Comparison of ENCODE assay signal across 9 cellular contexts in the genomic region with DNA sequence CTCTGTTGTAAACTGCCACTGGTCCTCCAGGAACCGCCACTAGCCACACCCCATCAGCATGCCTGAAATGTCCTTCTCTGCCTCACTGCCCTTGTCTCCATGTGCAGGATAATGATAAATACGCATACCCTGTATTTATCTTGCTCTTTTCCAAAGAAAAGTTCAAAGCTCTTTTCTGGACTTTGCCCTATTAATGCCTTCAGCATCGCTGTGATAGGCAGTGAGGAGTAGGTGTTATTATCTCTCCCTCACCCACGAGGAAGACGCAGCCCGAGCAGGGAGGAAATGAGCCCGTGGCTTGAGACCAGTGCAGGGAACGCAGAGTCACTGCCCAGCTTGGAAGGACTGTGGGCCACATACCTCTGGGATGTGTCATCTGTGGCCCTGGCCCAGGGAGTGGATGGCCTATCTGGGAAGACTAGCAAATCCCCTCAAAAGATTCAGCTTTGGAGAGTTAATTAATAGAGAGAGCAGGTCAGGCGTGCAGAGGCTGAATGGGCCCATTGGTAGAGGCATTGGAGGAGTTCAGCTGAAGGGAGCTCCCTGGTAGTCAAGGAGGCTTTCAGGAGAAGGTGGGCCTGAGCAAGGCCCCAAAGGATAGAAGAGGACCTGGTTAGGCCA. TPM values are rescaled to one million over a fixed set of nuclear protein-coding genes. Genes with fewer than 3 reads are reported as not detected.
DNase-seq lines count a peak whose midpoint lies in the region; ATAC-seq and TF ChIP-seq lines count a peak whose summit lies in the region.
"Had no signal": no experiment of that assay in that cellular context is flagged by ENCODE, and none has a peak within 500 bp of the region (broad histone marks: within the 10 kb centered on the region; RNA-seq: fewer than 3 reads in every experiment).

No MANE protein-coding gene starts in this region.

- no peak overlapping the region for H3K4me2 ChIP-seq in GM23338

- H3F3A ChIP-seq in GM23338 (replicated peaks; ENCODE audit: low read depth): no peaks in the 10 kb centered on the region

- H3K27me3 Mint-ChIP-seq in GM23338 (ENCODE audit: insufficient read depth, low read depth, poor library complexity): peaks cover 6% of the 10 kb centered on the region
- H3K27me3 Mint-ChIP-seq in glutamatergic neuron (ENCODE audit: unreplicated experiment): peaks cover 2% of the 10 kb centered on the region

- H3K36me3 Mint-ChIP-seq in GM23338 (ENCODE audit: low read depth): peaks cover 23% of the 10 kb centered on the region
- H3K36me3 Mint-ChIP-seq in glutamatergic neuron (ENCODE audit: unreplicated experiment): peaks cover 5% of the 10 kb centered on the region

- H3K27ac ChIP-seq in GM23338 (ENCODE audit: low read depth): no peak overlapping the region
- peak overlapping the region in 15 of 21 experiments; percentile 0 to 76 (median 30) for H3K27ac ChIP-seq in skin epidermis
- H3K27ac ChIP-seq in effector memory CD4-positive, alpha-beta T cell (ENCODE audit: insufficient read depth, low read length, poor library complexity, severe bottlenecking): no peak overlapping the region
- H3K27ac ChIP-seq: HL-60 had no signal

- no peaks in the 10 kb centered on the region; the same call in 1 of the 2 replicates for H4K20me1 ChIP-seq in GM23338 (replicated peaks; ENCODE audit: insufficient read depth)

- H3K27ac Mint-ChIP-seq in GM23338: peak overlapping the region; percentile 63
- H3K27ac Mint-ChIP-seq in glutamatergic neuron (ENCODE audit: unreplicated experiment): no peak overlapping the region

- H3K4me3 ChIP-seq in GM23338 (no peak overlapping the region), WI38 (ENCODE audit: low read depth, low read length) (0 out of 2 replicates have a peak overlapping the region, but pooled peaks have one; percentile 11), skin epidermis (no peak overlapping the region)
- no peak overlapping the region for H3K4me3 ChIP-seq in effector memory CD4-positive, alpha-beta T cell (ENCODE audit: insufficient read depth, low read depth, low read length, poor library complexity, severe bottlenecking)

- no peaks in the 10 kb centered on the region for H3K36me3 ChIP-seq in GM23338 (ENCODE audit: insufficient read depth)
- H3K36me3 ChIP-seq in effector memory CD4-positive, alpha-beta T cell (ENCODE audit: control insufficient read depth, insufficient read depth, low read length): peaks cover 80% of the 10 kb centered on the region

- H3K9me2 ChIP-seq in GM23338 (ENCODE audit: insufficient read depth): no peaks in the 10 kb centered on the region

- peak; percentile 41; the same call in 2 of the 3 replicates for ATAC-seq in GM23338
- no peak for ATAC-seq in GM19452 (IDR thresholded peaks at IDR 0.05; ENCODE audit: unreplicated experiment)

- DNase-seq in GM23338 (ENCODE audit: low spot score) (no peak), hepatic stellate cell (ENCODE audit: low spot score) (peak; percentile 96), KBM-7 (no peak), glutamatergic neuron (no peak)
- DNase-seq in effector memory CD4-positive, alpha-beta T cell: no peak

- H3K9me3 Mint-ChIP-seq in GM23338 (no peaks in the 10 kb centered on the region; the same call in 2 of the 3 replicates), glutamatergic neuron (ENCODE audit: unreplicated experiment) (no peaks in the 10 kb centered on the region)

- H3K4me1 ChIP-seq in GM23338 (ENCODE audit: insufficient read depth): peaks cover 12% of the 10 kb centered on the region
- no peaks in the 10 kb centered on the region for H3K4me1 ChIP-seq in effector memory CD4-positive, alpha-beta T cell (ENCODE audit: control insufficient read depth, insufficient read depth, low read length, poor library complexity, severe bottlenecking)

- no peaks in the 10 kb centered on the region for H3K79me2 ChIP-seq in GM23338 (replicated peaks; ENCODE audit: insufficient read depth)

- H3K4me1 Mint-ChIP-seq in GM23338 (peaks cover 18% of the 10 kb centered on the region), glutamatergic neuron (ENCODE audit: low read depth, unreplicated experiment) (no peaks in the 10 kb centered on the region)

- TF ChIP-seq CTCF in GM23338 (conservative IDR thresholded peaks at IDR 0.05; ENCODE audit: low read depth in 2 of 2): no peak
- TF ChIP-seq CTCF in WI38 (IDR thresholded peaks at IDR 0.05; ENCODE audit: low read depth, low read length): no peak
- TF ChIP-seq CTCF in glutamatergic neuron (IDR thresholded peaks at IDR 0.05; ENCODE audit: partially characterized antibody, unreplicated experiment): no peak

- in situ Hi-C loops in KBM-7 (cut with MboI; ENCODE audit: low pct_unique_long_range_greater_than_20kb, low sequenced_read_pairs): no loop called here

- H2AFZ ChIP-seq in GM23338: no peak overlapping the region

- no peaks in the 10 kb centered on the region for H3K27me3 ChIP-seq in GM23338 (ENCODE audit: insufficient read depth)
- no peaks in the 10 kb centered on the region for H3K27me3 ChIP-seq in effector memory CD4-positive, alpha-beta T cell (replicated peaks; ENCODE audit: control insufficient read depth, insufficient read depth, low read length, poor library complexity, severe bottlenecking)

- H3K9me3 ChIP-seq in effector memory CD4-positive, alpha-beta T cell (ENCODE audit: control insufficient read depth, low read length): no peaks in the 10 kb centered on the region

- H3K4me3 Mint-ChIP-seq in GM23338 (no peak overlapping the region; the same call in 2 of the 3 replicates), glutamatergic neuron (ENCODE audit: unreplicated experiment) (no peak overlapping the region)

TF ChIP-seq in GM23338, 12 proteins besides CTCF, POLR2A, EP300 and RAD21 (continues in another document):
- TF ChIP-seq STAT1 (IDR thresholded peaks at IDR 0.05; ENCODE audit: unreplicated experiment) (no peak), POLR2AphosphoS5 (IDR thresholded peaks at IDR 0.05; ENCODE audit: low read depth) (no peak), NANOG (IDR thresholded peaks at IDR 0.05; ENCODE audit: borderline replicate concordance) (no peak)
- TF ChIP-seq, protein P1, sequence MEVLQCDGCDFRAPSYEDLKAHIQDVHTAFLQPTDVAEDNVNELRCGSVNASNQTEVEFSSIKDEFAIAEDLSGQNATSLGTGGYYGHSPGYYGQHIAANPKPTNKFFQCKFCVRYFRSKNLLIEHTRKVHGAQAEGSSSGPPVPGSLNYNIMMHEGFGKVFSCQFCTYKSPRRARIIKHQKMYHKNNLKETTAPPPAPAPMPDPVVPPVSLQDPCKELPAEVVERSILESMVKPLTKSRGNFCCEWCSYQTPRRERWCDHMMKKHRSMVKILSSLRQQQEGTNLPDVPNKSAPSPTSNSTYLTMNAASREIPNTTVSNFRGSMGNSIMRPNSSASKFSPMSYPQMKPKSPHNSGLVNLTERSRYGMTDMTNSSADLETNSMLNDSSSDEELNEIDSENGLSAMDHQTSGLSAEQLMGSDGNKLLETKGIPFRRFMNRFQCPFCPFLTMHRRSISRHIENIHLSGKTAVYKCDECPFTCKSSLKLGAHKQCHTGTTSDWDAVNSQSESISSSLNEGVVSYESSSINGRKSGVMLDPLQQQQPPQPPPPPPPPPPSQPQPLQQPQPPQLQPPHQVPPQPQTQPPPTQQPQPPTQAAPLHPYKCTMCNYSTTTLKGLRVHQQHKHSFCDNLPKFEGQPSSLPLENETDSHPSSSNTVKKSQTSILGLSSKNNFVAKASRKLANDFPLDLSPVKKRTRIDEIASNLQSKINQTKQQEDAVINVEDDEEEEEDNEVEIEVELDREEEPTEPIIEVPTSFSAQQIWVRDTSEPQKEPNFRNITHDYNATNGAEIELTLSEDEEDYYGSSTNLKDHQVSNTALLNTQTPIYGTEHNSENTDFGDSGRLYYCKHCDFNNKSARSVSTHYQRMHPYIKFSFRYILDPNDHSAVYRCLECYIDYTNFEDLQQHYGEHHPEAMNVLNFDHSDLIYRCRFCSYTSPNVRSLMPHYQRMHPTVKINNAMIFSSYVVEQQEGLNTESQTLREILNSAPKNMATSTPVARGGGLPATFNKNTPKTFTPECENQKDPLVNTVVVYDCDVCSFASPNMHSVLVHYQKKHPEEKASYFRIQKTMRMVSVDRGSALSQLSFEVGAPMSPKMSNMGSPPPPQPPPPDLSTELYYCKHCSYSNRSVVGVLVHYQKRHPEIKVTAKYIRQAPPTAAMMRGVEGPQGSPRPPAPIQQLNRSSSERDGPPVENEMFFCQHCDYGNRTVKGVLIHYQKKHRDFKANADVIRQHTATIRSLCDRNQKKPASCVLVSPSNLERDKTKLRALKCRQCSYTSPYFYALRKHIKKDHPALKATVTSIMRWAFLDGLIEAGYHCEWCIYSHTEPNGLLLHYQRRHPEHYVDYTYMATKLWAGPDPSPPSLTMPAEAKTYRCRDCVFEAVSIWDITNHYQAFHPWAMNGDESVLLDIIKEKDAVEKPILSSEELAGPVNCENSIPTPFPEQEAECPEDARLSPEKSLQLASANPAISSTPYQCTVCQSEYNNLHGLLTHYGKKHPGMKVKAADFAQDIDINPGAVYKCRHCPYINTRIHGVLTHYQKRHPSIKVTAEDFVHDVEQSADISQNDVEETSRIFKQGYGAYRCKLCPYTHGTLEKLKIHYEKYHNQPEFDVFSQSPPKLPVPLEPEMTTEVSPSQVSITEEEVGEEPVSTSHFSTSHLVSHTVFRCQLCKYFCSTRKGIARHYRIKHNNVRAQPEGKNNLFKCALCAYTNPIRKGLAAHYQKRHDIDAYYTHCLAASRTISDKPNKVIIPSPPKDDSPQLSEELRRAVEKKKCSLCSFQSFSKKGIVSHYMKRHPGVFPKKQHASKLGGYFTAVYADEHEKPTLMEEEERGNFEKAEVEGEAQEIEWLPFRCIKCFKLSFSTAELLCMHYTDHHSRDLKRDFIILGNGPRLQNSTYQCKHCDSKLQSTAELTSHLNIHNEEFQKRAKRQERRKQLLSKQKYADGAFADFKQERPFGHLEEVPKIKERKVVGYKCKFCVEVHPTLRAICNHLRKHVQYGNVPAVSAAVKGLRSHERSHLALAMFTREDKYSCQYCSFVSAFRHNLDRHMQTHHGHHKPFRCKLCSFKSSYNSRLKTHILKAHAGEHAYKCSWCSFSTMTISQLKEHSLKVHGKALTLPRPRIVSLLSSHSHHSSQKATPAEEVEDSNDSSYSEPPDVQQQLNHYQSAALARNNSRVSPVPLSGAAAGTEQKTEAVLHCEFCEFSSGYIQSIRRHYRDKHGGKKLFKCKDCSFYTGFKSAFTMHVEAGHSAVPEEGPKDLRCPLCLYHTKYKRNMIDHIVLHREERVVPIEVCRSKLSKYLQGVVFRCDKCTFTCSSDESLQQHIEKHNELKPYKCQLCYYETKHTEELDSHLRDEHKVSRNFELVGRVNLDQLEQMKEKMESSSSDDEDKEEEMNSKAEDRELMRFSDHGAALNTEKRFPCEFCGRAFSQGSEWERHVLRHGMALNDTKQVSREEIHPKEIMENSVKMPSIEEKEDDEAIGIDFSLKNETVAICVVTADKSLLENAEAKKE (CRISPR knock-in tag; IDR thresholded peaks at IDR 0.05): no peak

RNA-seq across cellular contexts. Expression of a gene that starts 14.0 kb away (rescaled TPM):
- total RNA-seq in GM23338 (2014; rRNA removed; shearing (Covaris generic)): 10.5 and 16.9 TPM in 2 replicates
- 3.2 and 3.8 TPM in 2 replicates for polyA plus RNA-seq in GM23338 (2016; fragmentation: Nextera tagmentation; extraction: Ambion mirVana)
- total RNA-seq in glutamatergic neuron (ENCODE audit: unreplicated experiment): 4.2 TPM

RNA-seq across cellular contexts. Expression of a gene that starts 39.5 kb away (rescaled TPM):
- total RNA-seq in GM23338 (2014; rRNA removed; shearing (Covaris generic)): 55.1 and 62.0 TPM in 2 replicates
- 91.9 and 97.5 TPM in 2 replicates for polyA plus RNA-seq in GM23338 (2016; fragmentation: Nextera tagmentation; extraction: Ambion mirVana)
- total RNA-seq in glutamatergic neuron (ENCODE audit: unreplicated experiment): 33.0 TPM

Comparison
In these comparisons a context has a peak if more than half of its experiments do, and no peak if none do; other contexts are left out.
1. H3K27ac ChIP-seq: peak in skin epidermis (15 of 21); none in GM23338 (single experiment) and effector memory CD4-positive, alpha-beta T cell (single experiment).